Comparison of ENCODE assay signal across 25 cellular contexts in the genomic region with DNA sequence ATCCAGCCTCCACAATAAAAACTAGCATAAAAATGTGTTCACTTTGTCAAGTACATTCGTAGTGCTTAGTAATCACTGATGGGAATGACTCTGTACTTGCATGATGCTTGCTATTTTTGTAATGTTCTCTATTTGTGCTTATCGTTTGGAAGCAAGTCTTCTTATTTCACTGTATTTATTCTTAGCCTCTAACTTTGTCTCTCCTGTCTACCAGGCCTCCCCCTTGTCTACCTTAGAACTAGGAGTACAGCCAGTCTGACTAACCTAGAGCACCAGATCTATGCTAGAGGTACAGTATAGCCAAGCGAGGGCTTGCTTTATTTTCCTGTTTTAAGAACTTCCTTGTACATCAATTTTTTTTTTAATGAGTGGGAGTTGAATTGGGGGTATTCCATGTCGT.
DNase-seq lines count a peak whose midpoint lies in the region; ATAC-seq, FAIRE-seq and TF ChIP-seq lines count a peak whose summit lies in the region.
"Had no signal": no experiment of that assay in that cellular context is flagged by ENCODE, and none has a peak within 500 bp of the region (broad histone marks: within the 10 kb centered on the region; RNA-seq: fewer than 3 reads in every experiment).

No MANE protein-coding gene starts in this region.

- H3K36me3 Mint-ChIP-seq in activated T-helper 17 cell treated with anti-CD3 and anti-CD28 coated beads, Interleukin-2, amount 50 U/mL, for 72 hours (ENCODE audit: low read depth) = peaks cover 72% of the 10 kb centered on the region

- no peaks in the 10 kb centered on the region for H3K9me3 Mint-ChIP-seq in activated T-helper 17 cell treated with anti-CD3 and anti-CD28 coated beads, Interleukin-2, amount 50 U/mL, for 72 hours
- H3K9me3 Mint-ChIP-seq: activated CD8-positive, alpha-beta T cell treated with anti-CD3 and anti-CD28 coated beads for 36 hours; stimulated activated naive CD8-positive, alpha-beta T cell treated with anti-CD3 and anti-CD28 coated beads, Interleukin-15, amount 100 ng/mL, for 72 hours had no signal

- H3K4me1 Mint-ChIP-seq in activated T-helper 17 cell treated with anti-CD3 and anti-CD28 coated beads, Interleukin-2, amount 50 U/mL, for 72 hours = peaks cover 12% of the 10 kb centered on the region

- no peaks in the 10 kb centered on the region for H3K27me3 Mint-ChIP-seq in activated T-helper 17 cell treated with anti-CD3 and anti-CD28 coated beads, Interleukin-2, amount 50 U/mL, for 72 hours
- H3K27me3 Mint-ChIP-seq: activated CD8-positive, alpha-beta T cell treated with anti-CD3 and anti-CD28 coated beads for 36 hours; stimulated activated naive CD8-positive, alpha-beta T cell treated with anti-CD3 and anti-CD28 coated beads, Interleukin-15, amount 100 ng/mL, for 72 hours had no signal

- no peak overlapping the region for H3K4me3 Mint-ChIP-seq in activated T-helper 17 cell treated with anti-CD3 and anti-CD28 coated beads, Interleukin-2, amount 50 U/mL, for 72 hours
- H3K4me3 Mint-ChIP-seq: activated CD8-positive, alpha-beta T cell treated with anti-CD3 and anti-CD28 coated beads for 36 hours; stimulated activated naive CD8-positive, alpha-beta T cell treated with anti-CD3 and anti-CD28 coated beads, Interleukin-15, amount 100 ng/mL, for 72 hours had no signal

- DNase-seq in dorsolateral prefrontal cortex (no peak), superior temporal gyrus (ENCODE audit: extremely low spot score) (peak; percentile 71), NOMO-1 treated with dmso at 0.1 percent for 144 hours (lab: John Stamatoyannopoulos, UW; ENCODE audit: unreplicated experiment) (no peak), Kasumi-1 (lab: John Stamatoyannopoulos, UW) (no peak), MV-4-11 (lab: John Stamatoyannopoulos, UW) (no peak), T-helper 1 cell (no peak)
- DNase-seq: activated CD8-positive, alpha-beta T cell treated with anti-CD3 and anti-CD28 coated beads for 36 hours; activated gamma-delta T cell; activated T-cell treated with anti-CD3 and anti-CD28 coated beads for 4 hours; amniotic stem cell; central memory CD4-positive, alpha-beta T cell; DMS153; foreskin fibroblast; H7; islet precursor cell; MM.1S; NCI-H187; NCI-H774; stimulated activated naive CD8-positive, alpha-beta T cell treated with anti-CD3 and anti-CD28 coated beads, Interleukin-15, amount 100 ng/mL, for 72 hours; uterus had no signal

- H3K27me3 ChIP-seq in dorsolateral prefrontal cortex = no peaks in the 10 kb centered on the region
- H3K27me3 ChIP-seq: neutrophil, uterus had no signal

- H3K27ac ChIP-seq in dorsolateral prefrontal cortex = peak overlapping the region in 47 of 59 donors; percentile 9 to 91 (median 69)
- H3K27ac ChIP-seq: epithelial cell of prostate, neutrophil had no signal

- intact Hi-C loops in dorsolateral prefrontal cortex (cut with DNase I) = no loop called here

- H3K27ac Mint-ChIP-seq in activated T-helper 17 cell treated with anti-CD3 and anti-CD28 coated beads, Interleukin-2, amount 50 U/mL, for 72 hours = peak overlapping the region; percentile 14
- H3K27ac Mint-ChIP-seq: activated CD8-positive, alpha-beta T cell treated with anti-CD3 and anti-CD28 coated beads for 36 hours had no signal

- no peak for ATAC-seq in activated T-helper 17 cell treated with anti-CD3 and anti-CD28 coated beads, Interleukin-2, amount 50 U/mL, for 72 hours (replicated peaks)
- ATAC-seq: activated CD4-positive, CD25-positive, alpha-beta regulatory T cell treated with anti-CD3 and anti-CD28 coated beads, Interleukin-2, amount 50 U/mL, for 24 hours; activated CD8-positive, alpha-beta T cell treated with anti-CD3 and anti-CD28 coated beads for 36 hours; stimulated activated naive CD8-positive, alpha-beta T cell treated with anti-CD3 and anti-CD28 coated beads, Interleukin-15, amount 100 ng/mL, for 72 hours had no signal

- TF ChIP-seq CTCF in dorsolateral prefrontal cortex (IDR thresholded peaks at IDR 0.05 in 54 of 56, conservative IDR thresholded peaks at IDR 0.05 in 2 of 56; ENCODE audit: low read depth in 1 of 56, partially characterized antibody in 56 of 56) = no peak

- H3K4me3 ChIP-seq in dorsolateral prefrontal cortex = no peak overlapping the region
- H3K4me3 ChIP-seq: uterus had no signal

- FAIRE-seq in islet of Langerhans (lab: Jason Lieb, UNC) = peak; percentile 9
